6 cellular contexts compared by ENCODE assay signal in genomic region chr2:56763683-56764082, GRCh38.
"Had no signal": no experiment of that assay in that cellular context is flagged by ENCODE, and none has a peak within 500 bp of the region (broad histone marks: within the 10 kb centered on the region; RNA-seq: fewer than 3 reads in every experiment).

No MANE protein-coding gene starts in this region.

- DNase-seq: IMR-90, KBM-7, KG1 had no signal

- FAIRE-seq: HTR-8/SVneo, K562 had no signal

- H3K27ac ChIP-seq: HL-60 had no signal

- H3K4me3 ChIP-seq: K562 had no signal

- ATAC-seq: K562 had no signal
